ENCODE assay signal across 28 cellular contexts in the genomic region with DNA sequence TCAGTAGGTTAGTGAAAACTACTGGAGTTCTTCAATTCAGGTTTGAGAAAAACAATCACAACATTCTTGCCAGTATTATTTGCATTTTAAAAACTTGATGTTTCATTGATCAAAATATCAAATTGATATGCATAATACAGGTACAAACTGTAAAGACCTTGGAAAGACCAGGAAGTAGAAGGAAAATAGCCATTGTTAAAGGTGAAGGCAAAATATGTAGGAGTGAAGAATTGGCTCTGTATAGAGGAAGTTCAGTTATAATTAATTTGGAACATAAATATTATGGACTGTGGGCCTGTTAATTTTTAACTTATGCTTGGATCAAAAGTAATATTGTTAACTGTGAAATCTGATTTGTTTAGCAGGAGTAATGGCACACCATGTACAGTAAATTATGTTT.
"Had no signal": no experiment of that assay in that cellular context is flagged by ENCODE, and none has a peak within 500 bp of the region (broad histone marks: within the 10 kb centered on the region; RNA-seq: fewer than 3 reads in every experiment).

No MANE protein-coding gene starts in this region.

- H3K4me3 ChIP-seq: adrenal gland, breast epithelium, cardiac muscle cell, colonic mucosa had no signal

- H3K9me3 Mint-ChIP-seq: activated CD8-positive, alpha-beta T cell treated with anti-CD3 and anti-CD28 coated beads for 36 hours; activated naive CD4-positive, alpha-beta T cell treated with anti-CD3 and anti-CD28 coated beads for 36 hours; activated naive CD4-positive, alpha-beta T cell treated with anti-CD3 and anti-CD28 coated beads, Interleukin-2, amount 50 U/mL, for 24 hours; activated naive CD8-positive, alpha-beta T cell treated with anti-CD3 and anti-CD28 coated beads for 36 hours; activated naive CD8-positive, alpha-beta T cell treated with anti-CD3 and anti-CD28 coated beads, Interleukin-2, amount 50 U/mL, for 24 hours; activated T-cell treated with anti-CD3 and anti-CD28 coated beads, Interleukin-2, amount 50 U/mL, for 4 hours; activated T-helper 17 cell treated with anti-CD3 and anti-CD28 coated beads, Interleukin-2, amount 50 U/mL, for 72 hours; WTC11 had no signal

- H3K36me3 Mint-ChIP-seq: activated naive CD8-positive, alpha-beta T cell treated with anti-CD3 and anti-CD28 coated beads for 36 hours; brain; WTC11 had no signal

- H3K4me3 Mint-ChIP-seq: activated CD8-positive, alpha-beta T cell treated with anti-CD3 and anti-CD28 coated beads for 36 hours; activated naive CD4-positive, alpha-beta T cell treated with anti-CD3 and anti-CD28 coated beads for 36 hours; activated naive CD4-positive, alpha-beta T cell treated with anti-CD3 and anti-CD28 coated beads, Interleukin-2, amount 50 U/mL, for 24 hours; activated naive CD8-positive, alpha-beta T cell treated with anti-CD3 and anti-CD28 coated beads for 36 hours; activated naive CD8-positive, alpha-beta T cell treated with anti-CD3 and anti-CD28 coated beads, Interleukin-2, amount 50 U/mL, for 24 hours; activated T-cell treated with anti-CD3 and anti-CD28 coated beads, Interleukin-2, amount 50 U/mL, for 4 hours; activated T-helper 17 cell treated with anti-CD3 and anti-CD28 coated beads, Interleukin-2, amount 50 U/mL, for 72 hours; brain; WTC11 had no signal

- H3K4me1 ChIP-seq: breast epithelium, colonic mucosa had no signal

- H3K27ac ChIP-seq: adrenal gland, breast epithelium, cardiac muscle cell, colonic mucosa had no signal

- FAIRE-seq: frontal cortex had no signal

- H3K4me1 Mint-ChIP-seq: activated naive CD4-positive, alpha-beta T cell treated with anti-CD3 and anti-CD28 coated beads, Interleukin-2, amount 50 U/mL, for 24 hours; activated naive CD8-positive, alpha-beta T cell treated with anti-CD3 and anti-CD28 coated beads for 36 hours; activated naive CD8-positive, alpha-beta T cell treated with anti-CD3 and anti-CD28 coated beads, Interleukin-2, amount 50 U/mL, for 24 hours; activated T-helper 17 cell treated with anti-CD3 and anti-CD28 coated beads, Interleukin-2, amount 50 U/mL, for 72 hours; brain; WTC11 had no signal

- H3K27me3 ChIP-seq: adrenal gland, breast epithelium, cardiac muscle cell, colonic mucosa had no signal

- ATAC-seq: activated CD8-positive, alpha-beta T cell treated with anti-CD3 and anti-CD28 coated beads for 36 hours; activated naive CD8-positive, alpha-beta T cell treated with anti-CD3 and anti-CD28 coated beads, Interleukin-2, amount 50 U/mL, for 24 hours; activated T-cell treated with anti-CD3 and anti-CD28 coated beads, Interleukin-2, amount 50 U/mL, for 4 hours; activated T-helper 17 cell treated with anti-CD3 and anti-CD28 coated beads, Interleukin-2, amount 50 U/mL, for 72 hours; esophagus mucosa; WTC11 had no signal

- H3K9me3 ChIP-seq: adrenal gland, breast epithelium, colonic mucosa had no signal

- H3K27ac Mint-ChIP-seq: activated CD8-positive, alpha-beta T cell treated with anti-CD3 and anti-CD28 coated beads for 36 hours; activated naive CD4-positive, alpha-beta T cell treated with anti-CD3 and anti-CD28 coated beads for 36 hours; activated naive CD4-positive, alpha-beta T cell treated with anti-CD3 and anti-CD28 coated beads, Interleukin-2, amount 50 U/mL, for 24 hours; activated naive CD8-positive, alpha-beta T cell treated with anti-CD3 and anti-CD28 coated beads for 36 hours; activated naive CD8-positive, alpha-beta T cell treated with anti-CD3 and anti-CD28 coated beads, Interleukin-2, amount 50 U/mL, for 24 hours; activated T-helper 17 cell treated with anti-CD3 and anti-CD28 coated beads, Interleukin-2, amount 50 U/mL, for 72 hours; brain; WTC11 had no signal

- DNase-seq: activated CD4-positive, alpha-beta T cell treated with anti-CD3 and anti-CD28 coated beads for 48 hours; activated CD4-positive, alpha-beta T cell treated with anti-CD3 and anti-CD28 coated beads, Interleukin-2, amount 50 U/mL, for 1 hour; activated CD4-positive, alpha-beta T cell treated with anti-CD3 and anti-CD28 coated beads, Interleukin-2, amount 50 U/mL, for 48 hours; activated CD8-positive, alpha-beta memory T cell treated with anti-CD3 and anti-CD28 coated beads for 24 hours; activated CD8-positive, alpha-beta T cell treated with anti-CD3 and anti-CD28 coated beads for 36 hours; activated effector memory CD4-positive, alpha-beta T cell treated with Interleukin-2 at 50 U/mL for 16 hours; activated naive CD4-positive, alpha-beta T cell treated with anti-CD3 and anti-CD28 coated beads for 36 hours; activated naive CD8-positive, alpha-beta T cell treated with anti-CD3 and anti-CD28 coated beads for 36 hours; activated naive CD8-positive, alpha-beta T cell treated with anti-CD3 and anti-CD28 coated beads, Interleukin-2, amount 50 U/mL, for 24 hours; activated T-cell treated with anti-CD3 and anti-CD28 coated beads, Interleukin-2, amount 50 U/mL, for 4 hours; adrenal gland; amygdala; aorta; central memory CD4-positive, alpha-beta T cell; cerebellar nuclear complex; colonic mucosa; effector CD8-positive, alpha-beta T cell; foreskin fibroblast; head of caudate nucleus; T-helper 2 cell had no signal

- H3K36me3 ChIP-seq: adrenal gland, breast epithelium, cardiac muscle cell, colonic mucosa had no signal

- H3K27me3 Mint-ChIP-seq: activated CD8-positive, alpha-beta T cell treated with anti-CD3 and anti-CD28 coated beads for 36 hours; activated naive CD4-positive, alpha-beta T cell treated with anti-CD3 and anti-CD28 coated beads, Interleukin-2, amount 50 U/mL, for 24 hours; activated naive CD8-positive, alpha-beta T cell treated with anti-CD3 and anti-CD28 coated beads for 36 hours; activated naive CD8-positive, alpha-beta T cell treated with anti-CD3 and anti-CD28 coated beads, Interleukin-2, amount 50 U/mL, for 24 hours; activated T-helper 17 cell treated with anti-CD3 and anti-CD28 coated beads, Interleukin-2, amount 50 U/mL, for 72 hours had no signal
